Comparison of ENCODE assay signal across 13 cellular contexts in genomic region chr7:95472521-95473160, GRCh38. TPM values are rescaled to one million over a fixed set of nuclear protein-coding genes. Genes with fewer than 3 reads are reported as not detected.
DNase-seq lines count a peak whose midpoint lies in the region; ATAC-seq and TF ChIP-seq lines count a peak whose summit lies in the region.
"Had no signal": no experiment of that assay in that cellular context is flagged by ENCODE, and none has a peak within 500 bp of the region (broad histone marks: within the 10 kb centered on the region; RNA-seq: fewer than 3 reads in every experiment).

No MANE protein-coding gene starts in this region.

- intact Hi-C loops in psoas muscle (cut with DNase I), result loop anchor here in 1 of 2 donors (10.0 kb wide), 1 partner anchor 228 kb away; no protein-coding TSS in a partner anchor

- TF ChIP-seq CTCF in WERI-Rb-1 (IDR thresholded peaks at IDR 0.05; ENCODE audit: low read depth, low read length) (no peak), psoas muscle (IDR thresholded peaks at IDR 0.05) (no peak)

- H3K36me3 Mint-ChIP-seq in immature natural killer cell, result no peaks in the 10 kb centered on the region

- in situ Hi-C loops in ACHN (cut with HindIII; ENCODE audit: low pct_ligation_motif_present, low pct_unique_long_range_greater_than_20kb, low sequenced_read_pairs), result no loop called here

- DNase-seq in ACHN (peak; percentile 89), HCEC 1CT (peak; percentile 30), WERI-Rb-1 (no peak), iris pigment epithelial cell (ENCODE audit: low read depth) (peak; percentile 70), NOMO-1 treated with dmso at 0.1 percent for 144 hours (lab: John Stamatoyannopoulos, UW; ENCODE audit: unreplicated experiment) (no peak), psoas muscle (no peak), immature natural killer cell (no peak)
- DNase-seq: caudate nucleus had no signal

- H3K9me3 ChIP-seq in WERI-Rb-1 (ENCODE audit: severe bottlenecking) (no peaks in the 10 kb centered on the region), psoas muscle (no peaks in the 10 kb centered on the region)
- H3K9me3 ChIP-seq: suprapubic skin had no signal

- H3K4me1 ChIP-seq in psoas muscle, result no peaks in the 10 kb centered on the region

- H3K4me1 Mint-ChIP-seq in immature natural killer cell, result peaks cover 17 to 42% of the 10 kb centered on the region in 2 donors

- no peaks in the 10 kb centered on the region for H3K9me3 Mint-ChIP-seq in immature natural killer cell

- H3K27me3 ChIP-seq in WERI-Rb-1 (ENCODE audit: insufficient read depth, low read depth, severe bottlenecking) (no peaks in the 10 kb centered on the region), psoas muscle (ENCODE audit: insufficient read depth in 3 of 3, low read length in 2 of 3) (no peaks in the 10 kb centered on the region)
- H3K27me3 ChIP-seq: suprapubic skin had no signal

- H3K27ac ChIP-seq in WERI-Rb-1 (peak overlapping the region; percentile 77), psoas muscle (no peak overlapping the region)
- H3K27ac ChIP-seq: HL-60, suprapubic skin had no signal

- no peak overlapping the region for H3K4me3 Mint-ChIP-seq in immature natural killer cell

- no peaks in the 10 kb centered on the region for H3K36me3 ChIP-seq in WERI-Rb-1
- no peaks in the 10 kb centered on the region for H3K36me3 ChIP-seq in psoas muscle (ENCODE audit: insufficient read depth in 1 of 2, low read depth in 1 of 2)
- H3K36me3 ChIP-seq: suprapubic skin had no signal

- H3K27ac Mint-ChIP-seq in immature natural killer cell, result no peak overlapping the region

- H3K27me3 Mint-ChIP-seq in immature natural killer cell (ENCODE audit: low read depth in 3 of 3), result no peaks in the 10 kb centered on the region

- WGBS in psoas muscle, 3 donors, result 13 to 25% (median 23%) methylated on average over 8 of the region's 8 CpGs

- no peak for ATAC-seq in HG03039 (IDR thresholded peaks at IDR 0.05; ENCODE audit: unreplicated experiment)
- no peak for ATAC-seq in psoas muscle
- ATAC-seq: HCT116 had no signal

- H3K4me3 ChIP-seq in WERI-Rb-1 (ENCODE audit: low read depth, low read length) (no peak overlapping the region), psoas muscle (no peak overlapping the region)
- H3K4me3 ChIP-seq: suprapubic skin had no signal

RNA-seq across cellular contexts. Expression of gene ASB4, which starts 13.1 kb away (rescaled TPM):
- total RNA-seq in psoas muscle, result 10 to 100 TPM in 3 of 4 donors, 1 to 10 TPM in 1; 7.7 to 18.8 (median 11.2) TPM
- polyA plus RNA-seq in psoas muscle (10 to 100 TPM in 2 of 3 donors, under 1 TPM in 1; 0.23 to 24.0 (median 10.8) TPM), immature natural killer cell (not detected)
- total RNA-seq: T-helper 1 cell treated with Interleukin-12 subunit alpha and Interleukin-12 subunit beta and Interleukin-4 antibody, amounts not matched to agents 30 ng/mL and 1 ng/mL, for 36 hours had no signal

RNA-seq across cellular contexts. Expression of gene PON2, which starts 37.8 kb away (rescaled TPM):
- total RNA-seq in psoas muscle, result 10 to 100 TPM; 12.1 to 21.9 (median 15.9) TPM
- polyA plus RNA-seq in psoas muscle, result 10 to 100 TPM; 10.8 to 25.2 (median 11.3) TPM
- 10 to 100 TPM; 11.5 to 32.3 (median 19.1) TPM for polyA plus RNA-seq in immature natural killer cell

Comparison
In these comparisons a context has a peak if more than half of its experiments do, and no peak if none do; other contexts are left out.
1. DNase-seq: peak in ACHN (single experiment), HCEC 1CT (single experiment) and iris pigment epithelial cell (single experiment); none in WERI-Rb-1 (single experiment), NOMO-1 treated with dmso at 0.1 percent for 144 hours (single experiment), psoas muscle (0 of 2) and immature natural killer cell (0 of 3).